In the genomic region with DNA sequence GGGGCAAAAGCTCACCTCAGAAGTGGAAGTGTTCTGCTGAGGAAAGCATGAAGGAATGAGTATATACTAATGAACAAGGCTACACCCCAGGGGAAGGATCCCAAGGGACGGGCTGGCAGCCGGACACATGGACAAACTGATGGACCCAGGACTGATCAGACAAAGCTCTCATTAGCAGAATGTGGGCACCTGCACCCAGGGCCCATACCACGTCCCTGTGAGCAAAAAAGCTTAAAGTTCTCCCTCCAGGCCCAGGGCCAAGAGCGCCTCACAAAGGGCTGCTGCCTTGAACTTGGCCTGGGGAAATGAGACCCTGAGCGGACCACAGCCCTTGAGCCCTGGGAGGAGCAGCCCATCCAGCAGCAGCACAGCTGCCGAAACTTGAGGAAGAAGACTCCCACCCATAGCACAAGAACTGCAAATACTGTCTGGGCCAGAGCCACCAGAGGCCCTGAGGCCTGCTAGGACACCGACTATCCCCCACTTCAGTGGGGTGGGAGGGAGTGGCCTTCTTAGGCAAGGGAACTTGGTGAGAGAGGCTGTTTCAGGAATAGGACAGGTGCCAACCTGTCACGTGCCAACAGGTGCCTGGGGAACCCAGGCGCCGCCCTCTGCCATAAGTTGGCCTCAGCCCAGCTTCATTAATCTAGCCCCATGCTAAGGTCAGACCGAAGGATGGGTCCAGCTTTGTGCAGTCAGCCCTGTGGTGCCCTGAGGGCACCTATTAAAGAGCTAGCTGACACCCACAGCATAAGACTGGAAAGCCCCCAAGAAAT, we compare ENCODE assay signal across 1 cellular context.
TF ChIP-seq lines count a peak whose summit lies in the region.

No MANE protein-coding gene starts in this region.

TF ChIP-seq in GM12878, 131 proteins besides CTCF, POLR2A, EP300 and RAD21:
- TF ChIP-seq TARDBP (IDR thresholded peaks at IDR 0.05; ENCODE audit: borderline replicate concordance) (no peak), MTA2 (IDR thresholded peaks at IDR 0.05; ENCODE audit: low read depth) (no peak), RCOR1 (conservative IDR thresholded peaks at IDR 0.05; ENCODE audit: low read depth, low read length) (no peak), GATAD2B (conservative IDR thresholded peaks at IDR 0.05; ENCODE audit: low read depth) (no peak), EGR1 (IDR thresholded peaks at IDR 0.05; ENCODE audit: borderline replicate concordance in 1 of 2, low read depth in 2 of 2, low read length in 2 of 2) (no peak), HDAC2 (IDR thresholded peaks at IDR 0.05) (no peak), NBN (IDR thresholded peaks at IDR 0.05) (no peak), SPI1 (IDR thresholded peaks at IDR 0.05; ENCODE audit: borderline replicate concordance, insufficient read depth, low read depth, low read length) (no peak), BHLHE40 (IDR thresholded peaks at IDR 0.05; ENCODE audit: borderline replicate concordance in 1 of 2, low read depth in 2 of 2, low read length in 1 of 2) (no peak), SMARCA5 (IDR thresholded peaks at IDR 0.05) (no peak), DPF2 (IDR thresholded peaks at IDR 0.05) (no peak), MXI1 (IDR thresholded peaks at IDR 0.05; ENCODE audit: low read depth, low read length) (no peak), MEF2A (IDR thresholded peaks at IDR 0.05; ENCODE audit: insufficient read depth, low read depth, low read length) (no peak)
- TF ChIP-seq, protein P1, sequence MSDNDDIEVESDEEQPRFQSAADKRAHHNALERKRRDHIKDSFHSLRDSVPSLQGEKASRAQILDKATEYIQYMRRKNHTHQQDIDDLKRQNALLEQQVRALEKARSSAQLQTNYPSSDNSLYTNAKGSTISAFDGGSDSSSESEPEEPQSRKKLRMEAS (IDR thresholded peaks at IDR 0.05; ENCODE audit: low read depth, low read length), result no peak
- TF ChIP-seq, protein P2, sequence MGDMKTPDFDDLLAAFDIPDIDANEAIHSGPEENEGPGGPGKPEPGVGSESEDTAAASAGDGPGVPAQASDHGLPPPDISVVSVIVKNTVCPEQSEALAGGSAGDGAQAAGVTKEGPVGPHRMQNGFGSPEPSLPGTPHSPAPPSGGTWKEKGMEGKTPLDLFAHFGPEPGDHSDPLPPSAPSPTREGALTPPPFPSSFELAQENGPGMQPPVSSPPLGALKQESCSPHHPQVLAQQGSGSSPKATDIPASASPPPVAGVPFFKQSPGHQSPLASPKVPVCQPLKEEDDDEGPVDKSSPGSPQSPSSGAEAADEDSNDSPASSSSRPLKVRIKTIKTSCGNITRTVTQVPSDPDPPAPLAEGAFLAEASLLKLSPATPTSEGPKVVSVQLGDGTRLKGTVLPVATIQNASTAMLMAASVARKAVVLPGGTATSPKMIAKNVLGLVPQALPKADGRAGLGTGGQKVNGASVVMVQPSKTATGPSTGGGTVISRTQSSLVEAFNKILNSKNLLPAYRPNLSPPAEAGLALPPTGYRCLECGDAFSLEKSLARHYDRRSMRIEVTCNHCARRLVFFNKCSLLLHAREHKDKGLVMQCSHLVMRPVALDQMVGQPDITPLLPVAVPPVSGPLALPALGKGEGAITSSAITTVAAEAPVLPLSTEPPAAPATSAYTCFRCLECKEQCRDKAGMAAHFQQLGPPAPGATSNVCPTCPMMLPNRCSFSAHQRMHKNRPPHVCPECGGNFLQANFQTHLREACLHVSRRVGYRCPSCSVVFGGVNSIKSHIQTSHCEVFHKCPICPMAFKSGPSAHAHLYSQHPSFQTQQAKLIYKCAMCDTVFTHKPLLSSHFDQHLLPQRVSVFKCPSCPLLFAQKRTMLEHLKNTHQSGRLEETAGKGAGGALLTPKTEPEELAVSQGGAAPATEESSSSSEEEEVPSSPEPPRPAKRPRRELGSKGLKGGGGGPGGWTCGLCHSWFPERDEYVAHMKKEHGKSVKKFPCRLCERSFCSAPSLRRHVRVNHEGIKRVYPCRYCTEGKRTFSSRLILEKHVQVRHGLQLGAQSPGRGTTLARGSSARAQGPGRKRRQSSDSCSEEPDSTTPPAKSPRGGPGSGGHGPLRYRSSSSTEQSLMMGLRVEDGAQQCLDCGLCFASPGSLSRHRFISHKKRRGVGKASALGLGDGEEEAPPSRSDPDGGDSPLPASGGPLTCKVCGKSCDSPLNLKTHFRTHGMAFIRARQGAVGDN (IDR thresholded peaks at IDR 0.05), result no peak
- TF ChIP-seq, protein P3, sequence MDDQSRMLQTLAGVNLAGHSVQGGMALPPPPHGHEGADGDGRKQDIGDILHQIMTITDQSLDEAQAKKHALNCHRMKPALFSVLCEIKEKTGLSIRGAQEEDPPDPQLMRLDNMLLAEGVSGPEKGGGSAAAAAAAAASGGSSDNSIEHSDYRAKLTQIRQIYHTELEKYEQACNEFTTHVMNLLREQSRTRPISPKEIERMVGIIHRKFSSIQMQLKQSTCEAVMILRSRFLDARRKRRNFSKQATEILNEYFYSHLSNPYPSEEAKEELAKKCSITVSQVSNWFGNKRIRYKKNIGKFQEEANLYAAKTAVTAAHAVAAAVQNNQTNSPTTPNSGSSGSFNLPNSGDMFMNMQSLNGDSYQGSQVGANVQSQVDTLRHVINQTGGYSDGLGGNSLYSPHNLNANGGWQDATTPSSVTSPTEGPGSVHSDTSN (IDR thresholded peaks at IDR 0.05; ENCODE audit: insufficient replicate concordance, low read depth, low read length), result no peak
- TF ChIP-seq, protein P4, sequence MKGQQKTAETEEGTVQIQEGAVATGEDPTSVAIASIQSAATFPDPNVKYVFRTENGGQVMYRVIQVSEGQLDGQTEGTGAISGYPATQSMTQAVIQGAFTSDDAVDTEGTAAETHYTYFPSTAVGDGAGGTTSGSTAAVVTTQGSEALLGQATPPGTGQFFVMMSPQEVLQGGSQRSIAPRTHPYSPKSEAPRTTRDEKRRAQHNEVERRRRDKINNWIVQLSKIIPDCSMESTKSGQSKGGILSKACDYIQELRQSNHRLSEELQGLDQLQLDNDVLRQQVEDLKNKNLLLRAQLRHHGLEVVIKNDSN (IDR thresholded peaks at IDR 0.05; ENCODE audit: borderline replicate concordance, extremely low read length, insufficient read depth, low read depth, low read length), result no peak
- TF ChIP-seq, protein P5, sequence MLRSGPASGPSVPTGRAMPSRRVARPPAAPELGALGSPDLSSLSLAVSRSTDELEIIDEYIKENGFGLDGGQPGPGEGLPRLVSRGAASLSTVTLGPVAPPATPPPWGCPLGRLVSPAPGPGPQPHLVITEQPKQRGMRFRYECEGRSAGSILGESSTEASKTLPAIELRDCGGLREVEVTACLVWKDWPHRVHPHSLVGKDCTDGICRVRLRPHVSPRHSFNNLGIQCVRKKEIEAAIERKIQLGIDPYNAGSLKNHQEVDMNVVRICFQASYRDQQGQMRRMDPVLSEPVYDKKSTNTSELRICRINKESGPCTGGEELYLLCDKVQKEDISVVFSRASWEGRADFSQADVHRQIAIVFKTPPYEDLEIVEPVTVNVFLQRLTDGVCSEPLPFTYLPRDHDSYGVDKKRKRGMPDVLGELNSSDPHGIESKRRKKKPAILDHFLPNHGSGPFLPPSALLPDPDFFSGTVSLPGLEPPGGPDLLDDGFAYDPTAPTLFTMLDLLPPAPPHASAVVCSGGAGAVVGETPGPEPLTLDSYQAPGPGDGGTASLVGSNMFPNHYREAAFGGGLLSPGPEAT (IDR thresholded peaks at IDR 0.05; ENCODE audit: low read depth), result no peak
- TF ChIP-seq, protein P6, sequence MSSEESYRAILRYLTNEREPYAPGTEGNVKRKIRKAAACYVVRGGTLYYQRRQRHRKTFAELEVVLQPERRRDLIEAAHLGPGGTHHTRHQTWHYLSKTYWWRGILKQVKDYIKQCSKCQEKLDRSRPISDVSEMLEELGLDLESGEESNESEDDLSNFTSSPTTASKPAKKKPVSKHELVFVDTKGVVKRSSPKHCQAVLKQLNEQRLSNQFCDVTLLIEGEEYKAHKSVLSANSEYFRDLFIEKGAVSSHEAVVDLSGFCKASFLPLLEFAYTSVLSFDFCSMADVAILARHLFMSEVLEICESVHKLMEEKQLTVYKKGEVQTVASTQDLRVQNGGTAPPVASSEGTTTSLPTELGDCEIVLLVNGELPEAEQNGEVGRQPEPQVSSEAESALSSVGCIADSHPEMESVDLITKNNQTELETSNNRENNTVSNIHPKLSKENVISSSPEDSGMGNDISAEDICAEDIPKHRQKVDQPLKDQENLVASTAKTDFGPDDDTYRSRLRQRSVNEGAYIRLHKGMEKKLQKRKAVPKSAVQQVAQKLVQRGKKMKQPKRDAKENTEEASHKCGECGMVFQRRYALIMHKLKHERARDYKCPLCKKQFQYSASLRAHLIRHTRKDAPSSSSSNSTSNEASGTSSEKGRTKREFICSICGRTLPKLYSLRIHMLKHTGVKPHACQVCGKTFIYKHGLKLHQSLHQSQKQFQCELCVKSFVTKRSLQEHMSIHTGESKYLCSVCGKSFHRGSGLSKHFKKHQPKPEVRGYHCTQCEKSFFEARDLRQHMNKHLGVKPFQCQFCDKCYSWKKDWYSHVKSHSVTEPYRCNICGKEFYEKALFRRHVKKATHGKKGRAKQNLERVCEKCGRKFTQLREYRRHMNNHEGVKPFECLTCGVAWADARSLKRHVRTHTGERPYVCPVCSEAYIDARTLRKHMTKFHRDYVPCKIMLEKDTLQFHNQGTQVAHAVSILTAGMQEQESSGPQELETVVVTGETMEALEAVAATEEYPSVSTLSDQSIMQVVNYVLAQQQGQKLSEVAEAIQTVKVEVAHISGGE (CRISPR knock-in tag; IDR thresholded peaks at IDR 0.05), result no peak
- TF ChIP-seq, protein P7, sequence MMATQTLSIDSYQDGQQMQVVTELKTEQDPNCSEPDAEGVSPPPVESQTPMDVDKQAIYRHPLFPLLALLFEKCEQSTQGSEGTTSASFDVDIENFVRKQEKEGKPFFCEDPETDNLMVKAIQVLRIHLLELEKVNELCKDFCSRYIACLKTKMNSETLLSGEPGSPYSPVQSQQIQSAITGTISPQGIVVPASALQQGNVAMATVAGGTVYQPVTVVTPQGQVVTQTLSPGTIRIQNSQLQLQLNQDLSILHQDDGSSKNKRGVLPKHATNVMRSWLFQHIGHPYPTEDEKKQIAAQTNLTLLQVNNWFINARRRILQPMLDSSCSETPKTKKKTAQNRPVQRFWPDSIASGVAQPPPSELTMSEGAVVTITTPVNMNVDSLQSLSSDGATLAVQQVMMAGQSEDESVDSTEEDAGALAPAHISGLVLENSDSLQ (IDR thresholded peaks at IDR 0.05), result no peak
